1 cellular context compared by ENCODE assay signal in genomic region chr5:177472460-177473441, GRCh38.
TF ChIP-seq lines count a peak whose summit lies in the region.

No MANE protein-coding gene starts in this region.

TF ChIP-seq in HEK293, 187 proteins besides CTCF, POLR2A, EP300 and RAD21 (continued from another document):
- TF ChIP-seq ZBTB11 (tag by site-specific recombination; conservative IDR thresholded peaks at IDR 0.05; ENCODE audit: low read depth) = no peak
